2 cellular contexts compared by ENCODE assay signal in the genomic region with DNA sequence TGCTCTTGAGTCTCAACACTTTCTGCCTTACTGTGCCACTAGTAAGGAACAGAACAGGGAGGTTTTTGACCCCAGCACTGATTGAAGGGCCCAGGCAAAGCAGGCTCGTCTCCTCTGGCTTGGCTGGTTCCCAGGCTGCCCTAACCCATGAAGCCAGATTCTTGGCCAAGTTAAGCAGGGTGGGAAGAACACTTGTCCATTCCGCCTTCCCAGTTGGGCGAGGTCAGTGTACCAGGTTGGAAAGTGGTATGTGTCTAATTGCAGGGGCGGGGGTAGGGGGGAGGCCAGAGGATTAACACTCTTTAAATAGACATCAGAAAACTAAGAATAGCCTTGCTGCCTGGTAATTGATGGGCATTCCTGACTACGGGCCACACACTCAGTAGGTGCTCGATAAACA.
TF ChIP-seq lines count a peak whose summit lies in the region.

No MANE protein-coding gene starts in this region.

TF ChIP-seq in H1, 55 proteins besides CTCF, POLR2A, EP300 and RAD21:
- TF ChIP-seq CBX5 (IDR thresholded peaks at IDR 0.05; ENCODE audit: low read depth, low read length), result no peak
- no peak for TF ChIP-seq NANOG (IDR thresholded peaks at IDR 0.05; ENCODE audit: insufficient read depth, low read depth, low read length, poor library complexity, severe bottlenecking)
- no peak for TF ChIP-seq SIX5 (IDR thresholded peaks at IDR 0.05; ENCODE audit: low read depth, low read length)
- TF ChIP-seq SRF (IDR thresholded peaks at IDR 0.05; ENCODE audit: low read depth, low read length), result no peak
- TF ChIP-seq KDM4A (IDR thresholded peaks at IDR 0.05; ENCODE audit: low read depth, low read length, severe bottlenecking), result no peak
- TF ChIP-seq, protein P1, sequence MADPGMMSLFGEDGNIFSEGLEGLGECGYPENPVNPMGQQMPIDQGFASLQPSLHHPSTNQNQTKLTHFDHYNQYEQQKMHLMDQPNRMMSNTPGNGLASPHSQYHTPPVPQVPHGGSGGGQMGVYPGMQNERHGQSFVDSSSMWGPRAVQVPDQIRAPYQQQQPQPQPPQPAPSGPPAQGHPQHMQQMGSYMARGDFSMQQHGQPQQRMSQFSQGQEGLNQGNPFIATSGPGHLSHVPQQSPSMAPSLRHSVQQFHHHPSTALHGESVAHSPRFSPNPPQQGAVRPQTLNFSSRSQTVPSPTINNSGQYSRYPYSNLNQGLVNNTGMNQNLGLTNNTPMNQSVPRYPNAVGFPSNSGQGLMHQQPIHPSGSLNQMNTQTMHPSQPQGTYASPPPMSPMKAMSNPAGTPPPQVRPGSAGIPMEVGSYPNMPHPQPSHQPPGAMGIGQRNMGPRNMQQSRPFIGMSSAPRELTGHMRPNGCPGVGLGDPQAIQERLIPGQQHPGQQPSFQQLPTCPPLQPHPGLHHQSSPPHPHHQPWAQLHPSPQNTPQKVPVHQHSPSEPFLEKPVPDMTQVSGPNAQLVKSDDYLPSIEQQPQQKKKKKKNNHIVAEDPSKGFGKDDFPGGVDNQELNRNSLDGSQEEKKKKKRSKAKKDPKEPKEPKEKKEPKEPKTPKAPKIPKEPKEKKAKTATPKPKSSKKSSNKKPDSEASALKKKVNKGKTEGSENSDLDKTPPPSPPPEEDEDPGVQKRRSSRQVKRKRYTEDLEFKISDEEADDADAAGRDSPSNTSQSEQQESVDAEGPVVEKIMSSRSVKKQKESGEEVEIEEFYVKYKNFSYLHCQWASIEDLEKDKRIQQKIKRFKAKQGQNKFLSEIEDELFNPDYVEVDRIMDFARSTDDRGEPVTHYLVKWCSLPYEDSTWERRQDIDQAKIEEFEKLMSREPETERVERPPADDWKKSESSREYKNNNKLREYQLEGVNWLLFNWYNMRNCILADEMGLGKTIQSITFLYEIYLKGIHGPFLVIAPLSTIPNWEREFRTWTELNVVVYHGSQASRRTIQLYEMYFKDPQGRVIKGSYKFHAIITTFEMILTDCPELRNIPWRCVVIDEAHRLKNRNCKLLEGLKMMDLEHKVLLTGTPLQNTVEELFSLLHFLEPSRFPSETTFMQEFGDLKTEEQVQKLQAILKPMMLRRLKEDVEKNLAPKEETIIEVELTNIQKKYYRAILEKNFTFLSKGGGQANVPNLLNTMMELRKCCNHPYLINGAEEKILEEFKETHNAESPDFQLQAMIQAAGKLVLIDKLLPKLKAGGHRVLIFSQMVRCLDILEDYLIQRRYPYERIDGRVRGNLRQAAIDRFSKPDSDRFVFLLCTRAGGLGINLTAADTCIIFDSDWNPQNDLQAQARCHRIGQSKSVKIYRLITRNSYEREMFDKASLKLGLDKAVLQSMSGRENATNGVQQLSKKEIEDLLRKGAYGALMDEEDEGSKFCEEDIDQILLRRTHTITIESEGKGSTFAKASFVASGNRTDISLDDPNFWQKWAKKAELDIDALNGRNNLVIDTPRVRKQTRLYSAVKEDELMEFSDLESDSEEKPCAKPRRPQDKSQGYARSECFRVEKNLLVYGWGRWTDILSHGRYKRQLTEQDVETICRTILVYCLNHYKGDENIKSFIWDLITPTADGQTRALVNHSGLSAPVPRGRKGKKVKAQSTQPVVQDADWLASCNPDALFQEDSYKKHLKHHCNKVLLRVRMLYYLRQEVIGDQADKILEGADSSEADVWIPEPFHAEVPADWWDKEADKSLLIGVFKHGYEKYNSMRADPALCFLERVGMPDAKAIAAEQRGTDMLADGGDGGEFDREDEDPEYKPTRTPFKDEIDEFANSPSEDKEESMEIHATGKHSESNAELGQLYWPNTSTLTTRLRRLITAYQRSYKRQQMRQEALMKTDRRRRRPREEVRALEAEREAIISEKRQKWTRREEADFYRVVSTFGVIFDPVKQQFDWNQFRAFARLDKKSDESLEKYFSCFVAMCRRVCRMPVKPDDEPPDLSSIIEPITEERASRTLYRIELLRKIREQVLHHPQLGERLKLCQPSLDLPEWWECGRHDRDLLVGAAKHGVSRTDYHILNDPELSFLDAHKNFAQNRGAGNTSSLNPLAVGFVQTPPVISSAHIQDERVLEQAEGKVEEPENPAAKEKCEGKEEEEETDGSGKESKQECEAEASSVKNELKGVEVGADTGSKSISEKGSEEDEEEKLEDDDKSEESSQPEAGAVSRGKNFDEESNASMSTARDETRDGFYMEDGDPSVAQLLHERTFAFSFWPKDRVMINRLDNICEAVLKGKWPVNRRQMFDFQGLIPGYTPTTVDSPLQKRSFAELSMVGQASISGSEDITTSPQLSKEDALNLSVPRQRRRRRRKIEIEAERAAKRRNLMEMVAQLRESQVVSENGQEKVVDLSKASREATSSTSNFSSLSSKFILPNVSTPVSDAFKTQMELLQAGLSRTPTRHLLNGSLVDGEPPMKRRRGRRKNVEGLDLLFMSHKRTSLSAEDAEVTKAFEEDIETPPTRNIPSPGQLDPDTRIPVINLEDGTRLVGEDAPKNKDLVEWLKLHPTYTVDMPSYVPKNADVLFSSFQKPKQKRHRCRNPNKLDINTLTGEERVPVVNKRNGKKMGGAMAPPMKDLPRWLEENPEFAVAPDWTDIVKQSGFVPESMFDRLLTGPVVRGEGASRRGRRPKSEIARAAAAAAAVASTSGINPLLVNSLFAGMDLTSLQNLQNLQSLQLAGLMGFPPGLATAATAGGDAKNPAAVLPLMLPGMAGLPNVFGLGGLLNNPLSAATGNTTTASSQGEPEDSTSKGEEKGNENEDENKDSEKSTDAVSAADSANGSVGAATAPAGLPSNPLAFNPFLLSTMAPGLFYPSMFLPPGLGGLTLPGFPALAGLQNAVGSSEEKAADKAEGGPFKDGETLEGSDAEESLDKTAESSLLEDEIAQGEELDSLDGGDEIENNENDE (IDR thresholded peaks at IDR 0.05; ENCODE audit: insufficient replicate concordance, low read length), result no peak
- TF ChIP-seq SUZ12 (IDR thresholded peaks at IDR 0.05; ENCODE audit: low read length), result no peak
- TF ChIP-seq JUND (IDR thresholded peaks at IDR 0.05; ENCODE audit: low read length), result no peak
- TF ChIP-seq ZNF274 (IDR thresholded peaks at IDR 0.05; ENCODE audit: borderline replicate concordance, extremely low read depth, low read length), result no peak
- TF ChIP-seq NRF1 (IDR thresholded peaks at IDR 0.05; ENCODE audit: low read depth, low read length), result no peak
- TF ChIP-seq TAF1 (IDR thresholded peaks at IDR 0.05; ENCODE audit: low read depth, low read length), result no peak
- no peak for TF ChIP-seq KDM5A (IDR thresholded peaks at IDR 0.05; ENCODE audit: low read length)
- no peak for TF ChIP-seq YY1 (IDR thresholded peaks at IDR 0.05; ENCODE audit: low read depth, low read length)
- TF ChIP-seq, protein P2, sequence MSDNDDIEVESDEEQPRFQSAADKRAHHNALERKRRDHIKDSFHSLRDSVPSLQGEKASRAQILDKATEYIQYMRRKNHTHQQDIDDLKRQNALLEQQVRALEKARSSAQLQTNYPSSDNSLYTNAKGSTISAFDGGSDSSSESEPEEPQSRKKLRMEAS (IDR thresholded peaks at IDR 0.05), result no peak

TF ChIP-seq in HepG2, 621 proteins besides CTCF, POLR2A, EP300 and RAD21:
- no peak for TF ChIP-seq HNRNPH1 (optimal IDR thresholded peaks at IDR 0.05; ENCODE audit: low read depth, low read length)
- TF ChIP-seq, protein P3, sequence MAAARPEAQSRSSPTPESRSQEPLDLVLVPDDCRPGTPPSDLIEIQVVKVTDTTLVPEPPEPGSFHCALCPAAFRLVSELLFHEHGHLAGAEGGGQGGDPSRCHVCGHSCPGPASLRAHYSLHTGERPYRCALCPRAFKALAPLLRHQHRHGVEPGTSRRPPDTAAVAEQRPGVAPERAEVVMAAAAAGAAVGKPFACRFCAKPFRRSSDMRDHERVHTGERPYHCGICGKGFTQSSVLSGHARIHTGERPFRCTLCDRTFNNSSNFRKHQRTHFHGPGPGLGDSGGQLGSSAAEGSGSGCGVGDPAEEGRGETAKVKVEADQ (CRISPR knock-in tag; IDR thresholded peaks at IDR 0.05; ENCODE audit: borderline replicate concordance), result no peak
- TF ChIP-seq TARDBP (CRISPR knock-in tag; IDR thresholded peaks at IDR 0.05), result no peak
- TF ChIP-seq ZNF75D (CRISPR knock-in tag; IDR thresholded peaks at IDR 0.05; ENCODE audit: borderline replicate concordance), result no peak
- no peak for TF ChIP-seq ZSCAN9 (CRISPR knock-in tag; IDR thresholded peaks at IDR 0.05; ENCODE audit: borderline replicate concordance)
- TF ChIP-seq GATAD1 (CRISPR knock-in tag; IDR thresholded peaks at IDR 0.05), result no peak
- no peak for TF ChIP-seq GFI1 (CRISPR knock-in tag; IDR thresholded peaks at IDR 0.05; ENCODE audit: borderline replicate concordance)
- TF ChIP-seq FLYWCH1 (CRISPR knock-in tag; IDR thresholded peaks at IDR 0.05), result no peak
- TF ChIP-seq ZNF232 (CRISPR knock-in tag; IDR thresholded peaks at IDR 0.05; ENCODE audit: borderline replicate concordance), result no peak
